ENCODE assay signal across 9 cellular contexts in genomic region chr3:27253831-27254230, GRCh38.
DNase-seq lines count a peak whose midpoint lies in the region; ATAC-seq and TF ChIP-seq lines count a peak whose summit lies in the region.
"Had no signal": no experiment of that assay in that cellular context is flagged by ENCODE, and none has a peak within 500 bp of the region (broad histone marks: within the 10 kb centered on the region; RNA-seq: fewer than 3 reads in every experiment).

No MANE protein-coding gene starts in this region.

- H3K4me1 ChIP-seq in hepatocyte (ENCODE audit: insufficient read depth): no peaks in the 10 kb centered on the region
- no peaks in the 10 kb centered on the region for H3K4me1 ChIP-seq in upper lobe of left lung

- intact Hi-C loops in activated naive CD4-positive, alpha-beta T cell treated with anti-CD3 and anti-CD28 coated beads for 36 hours (cut with micrococcal nuclease): loop anchor here (1.0 kb wide), 1 partner anchor 120 kb away; no protein-coding TSS in a partner anchor

- TF ChIP-seq CTCF in WTC11 (IDR thresholded peaks at IDR 0.05): no peak
- TF ChIP-seq CTCF in hepatocyte (IDR thresholded peaks at IDR 0.05; ENCODE audit: poor library complexity): peak; percentile 42
- peak in 4 of 6 experiments; percentile 16 to 43 (median 20) for TF ChIP-seq CTCF in upper lobe of left lung (IDR thresholded peaks at IDR 0.05)

- TF ChIP-seq EP300 in Ishikawa (IDR thresholded peaks at IDR 0.05; ENCODE audit: borderline replicate concordance) (no peak), upper lobe of left lung (IDR thresholded peaks at IDR 0.05) (no peak)

- H3K36me3 ChIP-seq in hepatocyte (replicated peaks; ENCODE audit: insufficient read depth, low read depth): no peaks in the 10 kb centered on the region
- H3K36me3 ChIP-seq in upper lobe of left lung: no peaks in the 10 kb centered on the region
- H3K36me3 ChIP-seq: thoracic aorta had no signal

- H3K36me3 Mint-ChIP-seq in activated naive CD4-positive, alpha-beta T cell treated with anti-CD3 and anti-CD28 coated beads for 36 hours (ENCODE audit: low read depth): no peaks in the 10 kb centered on the region
- H3K36me3 Mint-ChIP-seq in WTC11: peaks cover 9% of the 10 kb centered on the region

- TF ChIP-seq POLR2A in upper lobe of left lung (IDR thresholded peaks at IDR 0.05): no peak

- H3K9me2 ChIP-seq in hepatocyte (replicated peaks; ENCODE audit: insufficient read depth): no peaks in the 10 kb centered on the region

- H3K27ac Mint-ChIP-seq in activated naive CD4-positive, alpha-beta T cell treated with anti-CD3 and anti-CD28 coated beads for 36 hours: no peak overlapping the region
- H3K27ac Mint-ChIP-seq in WTC11: no peak overlapping the region

- no peak overlapping the region for H3K4me3 ChIP-seq in hepatocyte
- H3K4me3 ChIP-seq in upper lobe of left lung: no peak overlapping the region
- H3K4me3 ChIP-seq: thoracic aorta had no signal

- H3K4me1 Mint-ChIP-seq in activated naive CD4-positive, alpha-beta T cell treated with anti-CD3 and anti-CD28 coated beads for 36 hours (ENCODE audit: low read depth): no peaks in the 10 kb centered on the region
- no peaks in the 10 kb centered on the region for H3K4me1 Mint-ChIP-seq in WTC11

- CTCF ChIA-PET in activated naive CD4-positive, alpha-beta T cell treated with anti-CD3 and anti-CD28 coated beads for 36 hours (lab: Charles Lee): interaction anchor here (0.7 to 2.9 kb wide), 8 partner anchors 10 to 135 kb away, joined by 3 to 25 read pairs (median 4); no protein-coding TSS in a partner anchor
- CTCF ChIA-PET in WTC11 (lab: Charles Lee): interaction anchor here (0.6 to 2.1 kb wide), 29 partner anchors 9 to 779 kb away, joined by 3 to 30 read pairs (median 4); no protein-coding TSS in a partner anchor

- H3K27me3 Mint-ChIP-seq in activated naive CD4-positive, alpha-beta T cell treated with anti-CD3 and anti-CD28 coated beads for 36 hours (ENCODE audit: low read depth): peaks cover 12% of the 10 kb centered on the region
- H3K27me3 Mint-ChIP-seq in WTC11 (ENCODE audit: low read depth): no peaks in the 10 kb centered on the region

- ATAC-seq in GM21576 (IDR thresholded peaks at IDR 0.05; ENCODE audit: unreplicated experiment) (peak; percentile 97), WTC11 (peak; percentile 100), upper lobe of left lung (ENCODE audit: low FRiP score in 2 of 2) (peak; percentile 41 to 71), HG02840 (IDR thresholded peaks at IDR 0.05; ENCODE audit: low FRiP score, unreplicated experiment) (no peak)

- H3K9me3 ChIP-seq in hepatocyte (ENCODE audit: low read depth) (no peaks in the 10 kb centered on the region), upper lobe of left lung (no peaks in the 10 kb centered on the region)
- H3K9me3 ChIP-seq: thoracic aorta had no signal

- H2AFZ ChIP-seq in hepatocyte: no peak overlapping the region

- DNase-seq in activated naive CD4-positive, alpha-beta T cell treated with anti-CD3 and anti-CD28 coated beads for 36 hours: peak; percentile 33
- no peak for DNase-seq in activated naive CD4-positive, alpha-beta T cell (lab: John Stamatoyannopoulos, UW)
- peak; percentile 57 for DNase-seq in WTC11 (ENCODE audit: low spot score)
- peak; percentile 49 for DNase-seq in hepatocyte (ENCODE audit: low spot score)
- DNase-seq in upper lobe of left lung: peak; percentile 15 to 62

- no peak overlapping the region for H3K4me3 Mint-ChIP-seq in activated naive CD4-positive, alpha-beta T cell treated with anti-CD3 and anti-CD28 coated beads for 36 hours
- H3K4me3 Mint-ChIP-seq in WTC11: no peak overlapping the region

- POLR2A ChIA-PET in WTC11 (lab: Charles Lee): interaction anchor here (0.6 kb wide), 1 partner anchor 613 kb away, joined by 5 read pairs; no protein-coding TSS in a partner anchor

- H3K9me3 Mint-ChIP-seq in activated naive CD4-positive, alpha-beta T cell treated with anti-CD3 and anti-CD28 coated beads for 36 hours: peaks cover 2% of the 10 kb centered on the region
- H3K9me3 Mint-ChIP-seq in WTC11: peaks cover 15% of the 10 kb centered on the region

- H3K4me2 ChIP-seq in hepatocyte: no peak overlapping the region

- H3K79me2 ChIP-seq in hepatocyte: no peaks in the 10 kb centered on the region

- H4K20me1 ChIP-seq in hepatocyte (ENCODE audit: insufficient read depth, poor library complexity, severe bottlenecking): no peaks in the 10 kb centered on the region

- WGBS in hepatocyte (ENCODE audit: low lambda C conversion rate, missing lambda C conversion rate): 63% methylated on average over 7 of the region's 7 CpGs
- 42 to 46% methylated on average over 7 of the region's 7 CpGs for WGBS in upper lobe of left lung, 2 donors

- TF ChIP-seq RAD21 in Ishikawa (IDR thresholded peaks at IDR 0.05; ENCODE audit: low read depth): peak; percentile 82

- H3K27me3 ChIP-seq in hepatocyte (no peaks in the 10 kb centered on the region), upper lobe of left lung (no peaks in the 10 kb centered on the region)

- H3K27ac ChIP-seq in hepatocyte: no peak overlapping the region
- no peak overlapping the region for H3K27ac ChIP-seq in upper lobe of left lung
- H3K27ac ChIP-seq: thoracic aorta had no signal

TF ChIP-seq in Ishikawa, 13 proteins besides CTCF, POLR2A, EP300 and RAD21:
- TF ChIP-seq YY1 (IDR thresholded peaks at IDR 0.05; ENCODE audit: low read depth) (no peak), TEAD4 (IDR thresholded peaks at IDR 0.05) (peak; percentile 33; the same call in 1 of the 2 replicates)

TF ChIP-seq in WTC11, 78 proteins besides CTCF, POLR2A, EP300 and RAD21:
- TF ChIP-seq E2F5 (CRISPR knock-in tag; IDR thresholded peaks at IDR 0.05) (no peak), IRF2 (CRISPR knock-in tag; IDR thresholded peaks at IDR 0.05; ENCODE audit: borderline replicate concordance, low read depth) (no peak), MAX (CRISPR knock-in tag; IDR thresholded peaks at IDR 0.05) (no peak), NFYB (CRISPR knock-in tag; conservative IDR thresholded peaks at IDR 0.05; ENCODE audit: low read depth) (no peak), RELA (CRISPR knock-in tag; IDR thresholded peaks at IDR 0.05; ENCODE audit: borderline replicate concordance) (no peak), NFE2L1 (CRISPR knock-in tag; IDR thresholded peaks at IDR 0.05) (no peak), ATF2 (CRISPR knock-in tag; IDR thresholded peaks at IDR 0.05; ENCODE audit: borderline replicate concordance, low read depth) (no peak), ATF1 (CRISPR knock-in tag; IDR thresholded peaks at IDR 0.05) (no peak), SP1 (CRISPR knock-in tag; conservative IDR thresholded peaks at IDR 0.05) (no peak), PRRX2 (CRISPR knock-in tag; IDR thresholded peaks at IDR 0.05) (no peak), ZNF219 (CRISPR knock-in tag; IDR thresholded peaks at IDR 0.05; ENCODE audit: borderline replicate concordance) (no peak), ZNF121 (CRISPR knock-in tag; IDR thresholded peaks at IDR 0.05) (no peak), HMGA2 (CRISPR knock-in tag; IDR thresholded peaks at IDR 0.05) (no peak), JUN (CRISPR knock-in tag; IDR thresholded peaks at IDR 0.05) (no peak), MXD4 (CRISPR knock-in tag; IDR thresholded peaks at IDR 0.05; ENCODE audit: borderline replicate concordance) (no peak), SOX15 (CRISPR knock-in tag; IDR thresholded peaks at IDR 0.05) (no peak), ZNF281 (CRISPR knock-in tag; IDR thresholded peaks at IDR 0.05) (no peak)

Comparison
In these comparisons a context has a peak if more than half of its experiments do, and no peak if none do; other contexts are left out.
1. DNase-seq: peak in activated naive CD4-positive, alpha-beta T cell treated with anti-CD3 and anti-CD28 coated beads for 36 hours (single experiment), WTC11 (single experiment), hepatocyte (single experiment) and upper lobe of left lung (2 of 2); none in activated naive CD4-positive, alpha-beta T cell (0 of 4).